Comparison of ENCODE assay signal across 1 cellular context in genomic region chrX:125398959-125399440, GRCh38.
A peak's percentile ranks its signal among the peaks of the same experiment; 100 is the strongest.
TF ChIP-seq lines count a peak whose summit lies in the region.

No MANE protein-coding gene starts in this region.

TF ChIP-seq in K562, 482 proteins besides CTCF, POLR2A, EP300 and RAD21 (continued from another document and continues in another):
- peak; percentile 92 for TF ChIP-seq MGA (IDR thresholded peaks at IDR 0.05)
- TF ChIP-seq MEF2D (tag; conservative IDR thresholded peaks at IDR 0.05; ENCODE audit: low read depth), result peak; percentile 73
- peak; percentile 62; the same call in 1 of the 2 replicates for TF ChIP-seq HDAC2 (IDR thresholded peaks at IDR 0.05)
- TF ChIP-seq ID3 (CRISPR knock-in tag; IDR thresholded peaks at IDR 0.05), result no peak
- TF ChIP-seq ID3 (tag; IDR thresholded peaks at IDR 0.05), result peak; percentile 88
- TF ChIP-seq ZMIZ1 (IDR thresholded peaks at IDR 0.05; ENCODE audit: low read depth in 2 of 2, low read length in 2 of 2), result peak in 1 of 2 experiments; percentile 87; a peak in 1 of 4 replicates
- TF ChIP-seq MEIS2 (IDR thresholded peaks at IDR 0.05; ENCODE audit: partially characterized antibody), result peak; percentile 79
- TF ChIP-seq ATF4 (CRISPR knock-in tag; IDR thresholded peaks at IDR 0.05), result no peak
- TF ChIP-seq ZNF263 (CRISPR knock-in tag; IDR thresholded peaks at IDR 0.05; ENCODE audit: borderline replicate concordance), result no peak
- peak; percentile 96 for TF ChIP-seq ZNF592 (IDR thresholded peaks at IDR 0.05)
- TF ChIP-seq RNF2 (IDR thresholded peaks at IDR 0.05), result peak; percentile 92
- TF ChIP-seq JUND (IDR thresholded peaks at IDR 0.05; ENCODE audit: borderline replicate concordance, low read depth, low read length), result no peak
- peak; percentile 48; the same call in 1 of the 3 replicates for TF ChIP-seq JUND (tag; IDR thresholded peaks at IDR 0.05; ENCODE audit: borderline replicate concordance, low read depth, low read length)
- TF ChIP-seq CBX3 (IDR thresholded peaks at IDR 0.05; ENCODE audit: borderline replicate concordance in 1 of 2, low read length in 2 of 2), result peak in 1 of 2 experiments; percentile 68; a peak in 1 of 3 replicates
- TF ChIP-seq RNF219 (CRISPR knock-in tag; IDR thresholded peaks at IDR 0.05), result no peak
- peak; percentile 67; the same call in 1 of the 2 replicates for TF ChIP-seq KLF6 (CRISPR knock-in tag; IDR thresholded peaks at IDR 0.05; ENCODE audit: borderline replicate concordance)
- peak; percentile 57; the same call in 1 of the 2 replicates for TF ChIP-seq TCF7 (IDR thresholded peaks at IDR 0.05; ENCODE audit: borderline replicate concordance)
- TF ChIP-seq ZNF217 (CRISPR knock-in tag; IDR thresholded peaks at IDR 0.05), result no peak
- TF ChIP-seq ADNP (tag; IDR thresholded peaks at IDR 0.05), result peak; percentile 42; the same call in 1 of the 2 replicates
- no peak for TF ChIP-seq POLR3G (IDR thresholded peaks at IDR 0.05; ENCODE audit: extremely low read depth, insufficient read length, insufficient replicate concordance)
- TF ChIP-seq PML (IDR thresholded peaks at IDR 0.05; ENCODE audit: low read length), result peak; percentile 91
- TF ChIP-seq MXI1 (IDR thresholded peaks at IDR 0.05; ENCODE audit: low read depth, low read length), result no peak
- TF ChIP-seq TEAD4 (IDR thresholded peaks at IDR 0.05; ENCODE audit: low read length), result peak; percentile 96
- no peak for TF ChIP-seq TEAD4 (CRISPR knock-in tag; IDR thresholded peaks at IDR 0.05; ENCODE audit: borderline replicate concordance)
- no peak for TF ChIP-seq C11orf30 (IDR thresholded peaks at IDR 0.05; ENCODE audit: low read depth)
- no peak for TF ChIP-seq SIRT6 (IDR thresholded peaks at IDR 0.05; ENCODE audit: low read depth, low read length)
- TF ChIP-seq ZNF23 (CRISPR knock-in tag; IDR thresholded peaks at IDR 0.05), result no peak
- TF ChIP-seq ZNF431 (CRISPR knock-in tag; IDR thresholded peaks at IDR 0.05), result no peak
- TF ChIP-seq ZNF668 (CRISPR knock-in tag; IDR thresholded peaks at IDR 0.05), result no peak
- no peak for TF ChIP-seq PCBP2 (IDR thresholded peaks at IDR 0.05; ENCODE audit: low read depth, low read length, poor library complexity, severe bottlenecking)
- TF ChIP-seq MTA2 (IDR thresholded peaks at IDR 0.05; ENCODE audit: low read depth), result peak; percentile 84
- 0 out of 2 replicates have a peak, but pooled peaks have one; percentile 50 for TF ChIP-seq FOXJ2 (tag; IDR thresholded peaks at IDR 0.05)
- TF ChIP-seq ARID1B (IDR thresholded peaks at IDR 0.05), result peak; percentile 94
- peak; percentile 75 to 95; a peak in 3 of 4 replicates for TF ChIP-seq RCOR1 (IDR thresholded peaks at IDR 0.05; ENCODE audit: borderline replicate concordance in 1 of 2, low read depth in 2 of 2, low read length in 2 of 2)
- peak; percentile 95 for TF ChIP-seq CBFA2T2 (conservative IDR thresholded peaks at IDR 0.05)
- 0 out of 2 replicates have a peak, but pooled peaks have one; percentile 36 for TF ChIP-seq PTRF (tag; IDR thresholded peaks at IDR 0.05)
- 0 out of 2 replicates have a peak, but pooled peaks have one; percentile 27 for TF ChIP-seq MTA3 (IDR thresholded peaks at IDR 0.05; ENCODE audit: borderline replicate concordance)
- peak; percentile 44; the same call in 1 of the 2 replicates for TF ChIP-seq CREB1 (IDR thresholded peaks at IDR 0.05)
- no peak for TF ChIP-seq CREB1 (CRISPR knock-in tag; IDR thresholded peaks at IDR 0.05)
- TF ChIP-seq SIN3B (IDR thresholded peaks at IDR 0.05; ENCODE audit: low read depth), result no peak
- TF ChIP-seq HDAC3 (IDR thresholded peaks at IDR 0.05; ENCODE audit: borderline replicate concordance, partially characterized antibody), result peak; percentile 63
